Comparison of ENCODE assay signal across 9 cellular contexts in the genomic region with DNA sequence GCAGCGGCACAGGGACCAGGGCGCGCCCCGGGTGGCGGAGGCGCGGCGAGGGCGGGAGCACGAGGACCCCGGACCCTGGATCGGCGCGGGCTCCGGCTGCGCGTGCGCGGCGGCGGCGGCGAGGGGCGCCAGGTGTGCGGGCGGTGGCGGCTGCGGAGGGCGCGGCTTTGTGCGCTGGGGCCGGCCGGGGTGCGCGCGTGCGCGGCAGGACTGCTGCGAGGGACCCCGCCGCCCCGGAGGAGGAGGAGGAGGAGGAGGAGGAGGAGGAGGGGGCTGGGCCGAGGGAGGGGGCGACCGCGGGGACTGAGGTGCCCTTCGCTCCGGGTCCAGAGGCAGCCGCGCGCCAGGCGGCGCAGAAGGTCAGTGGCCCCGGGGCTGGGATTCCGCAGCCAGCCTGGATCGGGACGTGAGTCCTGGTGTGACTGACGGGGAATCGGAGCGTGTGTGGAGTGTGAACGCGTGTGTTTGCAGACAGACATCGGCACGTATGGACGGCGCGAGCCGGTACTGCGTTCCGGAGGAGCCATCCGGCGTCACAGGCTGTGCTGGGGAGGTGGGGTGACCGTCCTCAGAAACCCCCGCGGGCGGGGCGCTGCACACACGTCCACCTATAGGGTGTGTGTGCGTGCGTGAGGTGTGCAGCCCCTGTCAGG. TPM values are rescaled to one million over a fixed set of nuclear protein-coding genes. Genes with fewer than 3 reads are reported as not detected.
DNase-seq lines count a peak whose midpoint lies in the region; ATAC-seq and TF ChIP-seq lines count a peak whose summit lies in the region.
"Had no signal": no experiment of that assay in that cellular context is flagged by ENCODE, and none has a peak within 500 bp of the region (broad histone marks: within the 10 kb centered on the region; RNA-seq: fewer than 3 reads in every experiment).

No MANE protein-coding gene starts in this region.

- no peaks in the 10 kb centered on the region for H3K9me3 ChIP-seq in CD4-positive, alpha-beta memory T cell (ENCODE audit: control insufficient read depth in 1 of 2, low read length in 2 of 2)
- H3K9me3 ChIP-seq in gastrocnemius medialis (no peaks in the 10 kb centered on the region), spleen (no peaks in the 10 kb centered on the region)

- H3K36me3 Mint-ChIP-seq in CD4-positive, alpha-beta memory T cell: no peaks in the 10 kb centered on the region
- no peaks in the 10 kb centered on the region for H3K36me3 Mint-ChIP-seq in activated naive CD8-positive, alpha-beta T cell treated with anti-CD3 and anti-CD28 coated beads, Interleukin-2, amount 50 U/mL, for 24 hours (ENCODE audit: low read depth)
- H3K36me3 Mint-ChIP-seq in mesothelial cell of epicardium: no peaks in the 10 kb centered on the region

- H3K27me3 Mint-ChIP-seq in CD4-positive, alpha-beta memory T cell: peaks cover 25 to 37% of the 10 kb centered on the region in 2 donors
- peaks cover 57% of the 10 kb centered on the region for H3K27me3 Mint-ChIP-seq in activated naive CD8-positive, alpha-beta T cell treated with anti-CD3 and anti-CD28 coated beads, Interleukin-2, amount 50 U/mL, for 24 hours
- H3K27me3 Mint-ChIP-seq in mesothelial cell of epicardium (ENCODE audit: low read depth): peaks cover 65% of the 10 kb centered on the region

- in situ Hi-C loops in gastrocnemius medialis (cut with MboI; ENCODE audit: low sequenced_read_pairs in 4 of 4): no loop called here

- no peaks in the 10 kb centered on the region for H3K36me3 ChIP-seq in CD4-positive, alpha-beta memory T cell (ENCODE audit: insufficient read depth, low read length)
- H3K36me3 ChIP-seq in gastrocnemius medialis (no peaks in the 10 kb centered on the region), spleen (no peaks in the 10 kb centered on the region)

- peaks cover 0 to 2% (median 0%) of the 10 kb centered on the region in 8 donors for H3K9me3 Mint-ChIP-seq in CD4-positive, alpha-beta memory T cell
- H3K9me3 Mint-ChIP-seq in activated naive CD8-positive, alpha-beta T cell treated with anti-CD3 and anti-CD28 coated beads, Interleukin-2, amount 50 U/mL, for 24 hours: no peaks in the 10 kb centered on the region
- no peaks in the 10 kb centered on the region for H3K9me3 Mint-ChIP-seq in mesothelial cell of epicardium

- H3K4me1 Mint-ChIP-seq in CD4-positive, alpha-beta memory T cell: peaks cover 4 to 20% (median 8%) of the 10 kb centered on the region in 4 donors
- no peaks in the 10 kb centered on the region for H3K4me1 Mint-ChIP-seq in activated naive CD8-positive, alpha-beta T cell treated with anti-CD3 and anti-CD28 coated beads, Interleukin-2, amount 50 U/mL, for 24 hours
- H3K4me1 Mint-ChIP-seq in mesothelial cell of epicardium: peaks cover 3% of the 10 kb centered on the region

- H3K27ac Mint-ChIP-seq in CD4-positive, alpha-beta memory T cell: peak overlapping the region in 3 of 7 donors; percentile 45 to 86 (median 82)
- H3K27ac Mint-ChIP-seq in activated naive CD8-positive, alpha-beta T cell treated with anti-CD3 and anti-CD28 coated beads, Interleukin-2, amount 50 U/mL, for 24 hours: no peak overlapping the region
- H3K27ac Mint-ChIP-seq in mesothelial cell of epicardium: no peak overlapping the region

- peak; percentile 48 for ATAC-seq in activated naive CD8-positive, alpha-beta T cell treated with anti-CD3 and anti-CD28 coated beads, Interleukin-2, amount 50 U/mL, for 24 hours
- no peak for ATAC-seq in gastrocnemius medialis

- 1 to 9% (median 2%) methylated on average over 7 to 80 of the region's 80 CpGs for WGBS in spleen, 5 donors

- TF ChIP-seq POLR2A in gastrocnemius medialis (IDR thresholded peaks at IDR 0.05) (no peak), spleen (IDR thresholded peaks at IDR 0.05) (no peak)

- TF ChIP-seq CTCF in mesothelial cell of epicardium (IDR thresholded peaks at IDR 0.05; ENCODE audit: unreplicated experiment): no peak
- TF ChIP-seq CTCF in gastrocnemius medialis (IDR thresholded peaks at IDR 0.05 in 4 of 5, conservative IDR thresholded peaks at IDR 0.05 in 1 of 5): no peak
- TF ChIP-seq CTCF in spleen (IDR thresholded peaks at IDR 0.05 in 8 of 11, conservative IDR thresholded peaks at IDR 0.05 in 3 of 11): no peak

- intact Hi-C loops in CD4-positive, alpha-beta memory T cell (cut with micrococcal nuclease): no loop called here
- intact Hi-C loops in gastrocnemius medialis (cut with DNase I; ENCODE audit: low total_unique reads): no loop called here
- intact Hi-C loops in spleen (cut with DNase I; ENCODE audit: low total_unique reads): no loop called here

- no peaks in the 10 kb centered on the region for H3K27me3 ChIP-seq in CD4-positive, alpha-beta memory T cell (ENCODE audit: insufficient read depth, low read length)
- H3K27me3 ChIP-seq in gastrocnemius medialis (peaks cover 23 to 34% (median 28%) of the 10 kb centered on the region in 3 donors), spleen (replicated peaks in 1 of 7) (peaks cover 0 to 92% (median 32%) of the 10 kb centered on the region in 7 donors)

- H3K4me3 Mint-ChIP-seq in CD4-positive, alpha-beta memory T cell: peak overlapping the region; percentile 60 to 84 (median 74)
- peak overlapping the region; percentile 44 for H3K4me3 Mint-ChIP-seq in activated naive CD8-positive, alpha-beta T cell treated with anti-CD3 and anti-CD28 coated beads, Interleukin-2, amount 50 U/mL, for 24 hours
- peak overlapping the region; percentile 68 for H3K4me3 Mint-ChIP-seq in mesothelial cell of epicardium

- DNase-seq in CD4-positive, alpha-beta memory T cell: peak in 1 of 5 donors; percentile 31
- peak; percentile 55 for DNase-seq in NCI-H1092 (lab: John Stamatoyannopoulos, UW)
- no peak for DNase-seq in activated naive CD8-positive, alpha-beta T cell treated with anti-CD3 and anti-CD28 coated beads, Interleukin-2, amount 50 U/mL, for 24 hours
- DNase-seq in mesothelial cell of epicardium (ENCODE audit: low spot score in 2 of 2, unreplicated experiment in 2 of 2): peak; percentile 42 to 65
- DNase-seq in gastrocnemius medialis: no peak
- no peak for DNase-seq in spleen
- DNase-seq in epidermal melanocyte (ENCODE audit: insufficient read length, low spot score): no peak
- DNase-seq in NK-92 (lab: John Stamatoyannopoulos, UW; ENCODE audit: unreplicated experiment): no peak
- DNase-seq: NK-92 treated with Interleukin-12 subunit alpha and Interleukin-12 subunit beta, amount 100 ng/mL, for 24 hours had no signal

- H3K4me3 ChIP-seq in CD4-positive, alpha-beta memory T cell (ENCODE audit: low read length in 2 of 2): peak overlapping the region in 1 of 2 donors; percentile 43
- H3K4me3 ChIP-seq in gastrocnemius medialis: peak overlapping the region in 2 of 4 donors; percentile 7 to 21
- peak overlapping the region in 2 of 8 donors; percentile 15 to 60 for H3K4me3 ChIP-seq in spleen

- POLR2A ChIA-PET in CD4-positive, alpha-beta memory T cell (lab: Charles Lee; ENCODE audit: partially characterized antibody): no interaction called here

- H3K4me1 ChIP-seq in CD4-positive, alpha-beta memory T cell (ENCODE audit: insufficient read depth, low read length): peaks cover 6% of the 10 kb centered on the region
- no peaks in the 10 kb centered on the region for H3K4me1 ChIP-seq in gastrocnemius medialis
- H3K4me1 ChIP-seq in spleen: peaks cover 0 to 14% (median 11%) of the 10 kb centered on the region in 6 donors

- CTCF ChIA-PET in CD4-positive, alpha-beta memory T cell (lab: Charles Lee; ENCODE audit: partially characterized antibody): interaction anchor here (0.6 to 1.1 kb wide), 2 partner anchors 9 kb away, joined by 3 to 4 read pairs; no protein-coding TSS in a partner anchor

- no peak overlapping the region for H3K27ac ChIP-seq in CD4-positive, alpha-beta memory T cell (ENCODE audit: low read depth, low read length)
- no peak overlapping the region for H3K27ac ChIP-seq in gastrocnemius medialis
- no peak overlapping the region for H3K27ac ChIP-seq in spleen

RNA-seq across cellular contexts. Expression of gene RAP1GAP2, which starts 19.5 kb away (rescaled TPM):
- 1 to 10 TPM; 9.0 to 9.9 TPM for total RNA-seq in CD4-positive, alpha-beta memory T cell
- polyA plus RNA-seq in CD4-positive, alpha-beta memory T cell: 1 to 10 TPM in 1 of 2 donors, under 1 TPM in 1; 0.38 to 7.1 TPM
- total RNA-seq in mesothelial cell of epicardium (6.4 to 8.3 TPM (median 7.1 TPM) in 3 replicates), gastrocnemius medialis (1 to 10 TPM in 3 of 4 donors, under 1 TPM in 1; 0.85 to 2.4 (median 1.5) TPM), spleen (10 to 100 TPM; 12.3 to 32.7 (median 14.5) TPM)
- 1 to 10 TPM; 1.2 to 2.7 (median 1.5) TPM for polyA plus RNA-seq in spleen

RNA-seq across cellular contexts. Expression of gene CCDC92B, which starts 27.3 kb away (rescaled TPM):
- total RNA-seq in CD4-positive, alpha-beta memory T cell: under 1 TPM; 0.32 to 0.47 TPM
- not detected for polyA plus RNA-seq in CD4-positive, alpha-beta memory T cell
- 0.47 to 0.62 TPM (median 0.58 TPM) in 3 replicates for total RNA-seq in mesothelial cell of epicardium
- not detected for total RNA-seq in gastrocnemius medialis
- under 1 TPM in 4 of 7 donors, not detected in 3; 0.14 to 0.26 (median 0.22) TPM for total RNA-seq in spleen
- polyA plus RNA-seq in spleen: under 1 TPM; 0.03 to 0.20 (median 0.06) TPM

Comparison
In these comparisons a context has a peak if more than half of its experiments do, and no peak if none do; other contexts are left out.
1. DNase-seq: peak in NCI-H1092 (single experiment) and mesothelial cell of epicardium (2 of 2); none in activated naive CD8-positive, alpha-beta T cell treated with anti-CD3 and anti-CD28 coated beads, Interleukin-2, amount 50 U/mL, for 24 hours (single experiment), gastrocnemius medialis (0 of 2), spleen (single experiment), epidermal melanocyte (single experiment) and NK-92 (single experiment).
2. Peak in every context shown above with its lines, with median percentiles within 50 percentile points of each other: H3K4me3 Mint-ChIP-seq.